In genomic region chr16:19169081-19169639, GRCh38 we compare ENCODE assay signal across 10 cellular contexts. TPM values are rescaled to one million over a fixed set of nuclear protein-coding genes. Genes with fewer than 3 reads are reported as not detected.
A peak's percentile ranks its signal among the peaks of the same experiment; 100 is the strongest.
DNase-seq lines count a peak whose midpoint lies in the region; ATAC-seq and TF ChIP-seq lines count a peak whose summit lies in the region.
"Had no signal": no experiment of that assay in that cellular context is flagged by ENCODE, and none has a peak within 500 bp of the region (broad histone marks: within the 10 kb centered on the region; RNA-seq: fewer than 3 reads in every experiment).

No MANE protein-coding gene starts in this region.

- 33% methylated on average over 19 of the region's 19 CpGs for WGBS in liver

- H3K9ac ChIP-seq in liver (ENCODE audit: low read depth in 1 of 2, low read length in 2 of 2): no peak overlapping the region

- H3K4me1 ChIP-seq in liver (ENCODE audit: control insufficient read depth in 4 of 4, insufficient read depth in 4 of 4, low read length in 3 of 4): peaks cover 0 to 16% (median 8%) of the 10 kb centered on the region in 4 donors

- peak overlapping the region in 2 of 3 donors; percentile 79 to 85 for H3K4me3 ChIP-seq in liver (ENCODE audit: low read depth in 1 of 3, low read length in 3 of 3)

- TF ChIP-seq CTCF in liver (IDR thresholded peaks at IDR 0.05; ENCODE audit: low read depth, low read length, missing input control): no peak

- DNase-seq in NCI-H82 treated with DMSO at 0.1 percent for 48 hours (lab: John Stamatoyannopoulos, UW; ENCODE audit: unreplicated experiment) (peak; percentile 22), NCI-H82 (lab: John Stamatoyannopoulos, UW) (no peak)
- DNase-seq in activated effector memory CD4-positive, alpha-beta T cell treated with Interleukin-2 at 50 U/mL for 16 hours: no peak
- DNase-seq: MV-4-11, SIG-M5 had no signal

- ATAC-seq in GM21717 (IDR thresholded peaks at IDR 0.05; ENCODE audit: unreplicated experiment) (no peak), HG02588 (IDR thresholded peaks at IDR 0.05; ENCODE audit: unreplicated experiment) (no peak)

- H3K9me3 ChIP-seq in liver (ENCODE audit: control insufficient read depth in 4 of 4, low read length in 3 of 4): no peaks in the 10 kb centered on the region

- no peaks in the 10 kb centered on the region for H3K27me3 ChIP-seq in liver (ENCODE audit: control insufficient read depth in 4 of 4, insufficient read depth in 4 of 4, low read length in 3 of 4)

- H3K27ac ChIP-seq in angular gyrus (ENCODE audit: low read depth, low read length) (peak overlapping the region; percentile 45), liver (ENCODE audit: low read depth in 1 of 2, low read length in 2 of 2) (no peak overlapping the region), temporal lobe (ENCODE audit: low read depth, low read length) (peak overlapping the region; percentile 36)

- TF ChIP-seq RAD21 in liver (IDR thresholded peaks at IDR 0.05): no peak

- no peaks in the 10 kb centered on the region for H3K36me3 ChIP-seq in liver (ENCODE audit: control insufficient read depth in 4 of 4, insufficient read depth in 3 of 4, low read depth in 1 of 4, low read length in 3 of 4)

TF ChIP-seq in liver, 16 proteins besides CTCF, POLR2A, EP300 and RAD21:
- TF ChIP-seq HNF4G (IDR thresholded peaks at IDR 0.05): no peak
- TF ChIP-seq FOXA1 (IDR thresholded peaks at IDR 0.05): no peak
- TF ChIP-seq JUND (IDR thresholded peaks at IDR 0.05): no peak
- TF ChIP-seq ATF3 (IDR thresholded peaks at IDR 0.05): no peak
- TF ChIP-seq FOXA2 (IDR thresholded peaks at IDR 0.05): no peak

RNA-seq across cellular contexts. Expression of gene SYT17, which starts 1.1 kb away (rescaled TPM):
- total RNA-seq in liver (1 to 10 TPM; 2.5 to 4.9 TPM), temporal lobe (3.9 TPM)
- polyA plus RNA-seq in liver: 1 to 10 TPM; 6.1 to 7.7 TPM

RNA-seq across cellular contexts. Expression of gene ITPRIPL2, which starts 55.4 kb away (rescaled TPM):
- 10 to 100 TPM in 1 of 2 donors, 1 to 10 TPM in 1; 5.6 to 14.3 TPM for total RNA-seq in liver
- polyA plus RNA-seq in liver: 1 to 10 TPM; 2.2 to 5.4 TPM
- total RNA-seq in temporal lobe: 2.7 TPM

Comparison
In these comparisons a context has a peak if more than half of its experiments do, and no peak if none do; other contexts are left out.
1. H3K27ac ChIP-seq: peak in angular gyrus (single experiment) and temporal lobe (single experiment); none in liver (0 of 2).